ENCODE assay signal across 21 cellular contexts in the genomic region with DNA sequence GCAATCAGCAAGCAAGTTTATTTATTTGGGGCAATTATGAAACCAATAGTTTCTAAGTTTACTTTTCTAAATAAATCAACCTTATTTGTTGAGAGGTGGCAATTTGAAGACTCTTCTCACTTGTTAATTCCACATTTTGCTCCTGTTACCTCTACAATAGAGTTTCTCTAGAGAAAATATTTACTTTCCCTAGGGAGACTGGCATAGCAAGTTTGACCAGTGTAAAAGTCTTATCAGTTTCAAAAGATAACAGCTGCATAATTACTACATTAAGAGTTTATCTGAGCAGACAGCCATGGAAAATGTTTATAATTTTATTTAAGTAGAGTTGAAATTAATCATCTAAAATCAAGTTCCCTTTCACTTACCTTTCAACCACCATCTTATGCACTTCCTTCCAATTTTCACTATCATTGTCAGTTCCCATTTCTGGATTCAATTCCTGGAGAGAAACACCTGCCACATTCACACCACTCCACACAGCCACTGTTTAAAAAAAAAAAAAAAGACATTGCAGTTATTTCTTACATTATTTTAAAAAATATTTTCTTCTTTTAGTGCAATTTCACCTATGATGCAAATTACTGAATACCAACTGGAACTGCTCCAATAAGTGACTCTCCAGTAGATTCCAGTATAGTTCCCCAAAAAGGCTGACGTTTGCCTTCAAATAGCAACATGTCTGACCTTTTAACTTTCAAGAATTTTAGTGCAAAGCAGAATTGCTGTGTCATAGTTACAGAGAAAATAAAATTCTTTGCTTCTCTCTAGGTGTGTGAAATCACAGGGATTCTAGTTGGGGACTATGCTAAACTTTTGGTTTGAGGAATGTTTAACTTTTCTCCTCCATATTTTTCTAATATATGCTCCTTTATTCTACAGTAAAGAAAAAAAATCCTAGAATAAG. TPM values are rescaled to one million over a fixed set of nuclear protein-coding genes. Genes with fewer than 3 reads are reported as not detected.
DNase-seq lines count a peak whose midpoint lies in the region; ATAC-seq, FAIRE-seq and TF ChIP-seq lines count a peak whose summit lies in the region.
"Had no signal": no experiment of that assay in that cellular context is flagged by ENCODE, and none has a peak within 500 bp of the region (broad histone marks: within the 10 kb centered on the region; RNA-seq: fewer than 3 reads in every experiment).

No MANE protein-coding gene starts in this region.

- H3K9me3 ChIP-seq in HEK293 (ENCODE audit: control insufficient read depth, insufficient read depth, low read depth, low read length) (no peaks in the 10 kb centered on the region), astrocyte (ENCODE audit: insufficient read depth, low read depth, low read length) (no peaks in the 10 kb centered on the region), neural progenitor cell (ENCODE audit: low read depth) (no peaks in the 10 kb centered on the region), esophagus squamous epithelium (no peaks in the 10 kb centered on the region)
- H3K9me3 ChIP-seq in naive thymus-derived CD4-positive, alpha-beta T cell (ENCODE audit: control insufficient read depth in 2 of 3, low read length in 3 of 3): no peaks in the 10 kb centered on the region
- H3K9me3 ChIP-seq: transverse colon had no signal

- TF ChIP-seq CTCF in HEK293 (tag by site-specific recombination; IDR thresholded peaks at IDR 0.05): no peak
- TF ChIP-seq CTCF in astrocyte (IDR thresholded peaks at IDR 0.05; ENCODE audit: insufficient read depth, low read depth, low read length): no peak
- no peak for TF ChIP-seq CTCF in neural progenitor cell (IDR thresholded peaks at IDR 0.05)
- no peak for TF ChIP-seq CTCF in esophagus squamous epithelium (IDR thresholded peaks at IDR 0.05)

- peak; percentile 64 for DNase-seq in NCI-H2196 (lab: John Stamatoyannopoulos, UW; ENCODE audit: unreplicated experiment)
- DNase-seq in NCI-H2196 treated with DMSO at 0.1 percent for 48 hours (lab: John Stamatoyannopoulos, UW; ENCODE audit: unreplicated experiment): no peak
- peak; percentile 17 for DNase-seq in astrocyte (ENCODE audit: low read depth)
- no peak for DNase-seq in naive thymus-derived CD4-positive, alpha-beta T cell
- no peak for DNase-seq in neural progenitor cell (ENCODE audit: low spot score)
- DNase-seq in esophagus squamous epithelium (lab: John Stamatoyannopoulos, UW): no peak
- no peak for DNase-seq in H4 (ENCODE audit: low spot score)
- DNase-seq: DMS79 treated with DMSO at 0.1 percent for 48 hours, KBM-7, naive B cell, NCI-H2171, transverse colon had no signal

- H3K4me3 Mint-ChIP-seq in astrocyte (ENCODE audit: unreplicated experiment) (no peak overlapping the region), neural progenitor cell (no peak overlapping the region)
- peak overlapping the region in 4 of 10 donors; percentile 33 to 72 (median 46) for H3K4me3 Mint-ChIP-seq in naive thymus-derived CD4-positive, alpha-beta T cell
- H3K4me3 Mint-ChIP-seq: brain; naive B cell; T-helper 2 cell treated with Interferon-gamma antibody and Interleukin-4, amounts not matched to agents 5 μg/mL and 100 μg/mL, for 36 hours had no signal

- WGBS in esophagus squamous epithelium, 2 donors: 43 to 59% methylated on average over 1 of the region's 1 CpG

- H3K4me3 ChIP-seq in HEK293 (ENCODE audit: low read depth, low read length) (no peak overlapping the region), astrocyte (ENCODE audit: insufficient read depth, low read depth, low read length) (no peak overlapping the region), neural progenitor cell (no peak overlapping the region), esophagus squamous epithelium (no peak overlapping the region)
- H3K4me3 ChIP-seq in naive thymus-derived CD4-positive, alpha-beta T cell (ENCODE audit: low read length): no peak overlapping the region
- H3K4me3 ChIP-seq: skin epidermis, transverse colon had no signal

- H3K27ac Mint-ChIP-seq in astrocyte (ENCODE audit: unreplicated experiment) (peak overlapping the region; percentile 34), neural progenitor cell (no peak overlapping the region)
- peak overlapping the region in 8 of 9 donors; percentile 32 to 85 (median 73) for H3K27ac Mint-ChIP-seq in naive thymus-derived CD4-positive, alpha-beta T cell
- H3K27ac Mint-ChIP-seq: brain; T-helper 2 cell treated with Interferon-gamma antibody and Interleukin-4, amounts not matched to agents 5 μg/mL and 100 μg/mL, for 36 hours had no signal

- ATAC-seq in naive thymus-derived CD4-positive, alpha-beta T cell: no peak
- ATAC-seq: HCT116 had no signal

- no peaks in the 10 kb centered on the region for H3K27me3 ChIP-seq in astrocyte (ENCODE audit: insufficient read depth, low read length)
- no peaks in the 10 kb centered on the region for H3K27me3 ChIP-seq in naive thymus-derived CD4-positive, alpha-beta T cell (ENCODE audit: control insufficient read depth in 2 of 2, insufficient read depth in 2 of 2, low read length in 2 of 2)
- no peaks in the 10 kb centered on the region for H3K27me3 ChIP-seq in neural progenitor cell
- no peaks in the 10 kb centered on the region for H3K27me3 ChIP-seq in esophagus squamous epithelium
- H3K27me3 ChIP-seq: transverse colon had no signal

- H3K36me3 ChIP-seq in HEK293 (ENCODE audit: control insufficient read depth in 2 of 2, insufficient read depth in 1 of 2, low read length in 2 of 2): peaks cover 72 to 89% of the 10 kb centered on the region in 2 experiments
- peaks cover 68% of the 10 kb centered on the region for H3K36me3 ChIP-seq in astrocyte (ENCODE audit: insufficient read depth, low read length)
- H3K36me3 ChIP-seq in naive thymus-derived CD4-positive, alpha-beta T cell (ENCODE audit: control insufficient read depth in 2 of 3, insufficient read depth in 3 of 3, low read length in 3 of 3): peaks cover 17 to 58% (median 47%) of the 10 kb centered on the region in 3 experiments
- H3K36me3 ChIP-seq in neural progenitor cell: peaks cover 80% of the 10 kb centered on the region
- H3K36me3 ChIP-seq in esophagus squamous epithelium: peaks cover 0 to 91% (median 20%) of the 10 kb centered on the region in 3 donors

- H3K4me1 Mint-ChIP-seq in astrocyte (ENCODE audit: low read depth, unreplicated experiment): peaks cover 16% of the 10 kb centered on the region
- H3K4me1 Mint-ChIP-seq in naive thymus-derived CD4-positive, alpha-beta T cell: peaks cover 27 to 77% (median 59%) of the 10 kb centered on the region in 7 donors
- H3K4me1 Mint-ChIP-seq in neural progenitor cell: peaks cover 13% of the 10 kb centered on the region
- H3K4me1 Mint-ChIP-seq: naive B cell had no signal

- H2AFZ ChIP-seq in astrocyte (ENCODE audit: low read depth, low read length) (no peak overlapping the region), neural progenitor cell (replicated peaks) (no peak overlapping the region)

- peaks cover 20% of the 10 kb centered on the region for H4K20me1 ChIP-seq in astrocyte (ENCODE audit: insufficient read depth, low read length)
- peaks cover 13% of the 10 kb centered on the region for H4K20me1 ChIP-seq in neural progenitor cell (ENCODE audit: low read depth)

- no peak for FAIRE-seq in astrocyte (lab: Jason Lieb, UNC)
- FAIRE-seq: GM12891, RCC 7860 had no signal

- H3K4me1 ChIP-seq in HEK293 (ENCODE audit: control insufficient read depth, insufficient read depth, low read length) (no peaks in the 10 kb centered on the region), astrocyte (ENCODE audit: insufficient read depth, low read length) (no peaks in the 10 kb centered on the region), neural progenitor cell (peaks cover 4% of the 10 kb centered on the region), esophagus squamous epithelium (peaks cover 0 to 8% (median 0%) of the 10 kb centered on the region in 3 donors)
- H3K4me1 ChIP-seq in naive thymus-derived CD4-positive, alpha-beta T cell (ENCODE audit: control insufficient read depth in 2 of 2, insufficient read depth in 2 of 2, low read length in 2 of 2): peaks cover 11 to 36% of the 10 kb centered on the region in 2 donors

- H3K9ac ChIP-seq in astrocyte (ENCODE audit: low read length) (no peak overlapping the region), neural progenitor cell (no peak overlapping the region)

- H3K79me2 ChIP-seq in astrocyte (ENCODE audit: insufficient read depth, low read length) (peaks cover 32% of the 10 kb centered on the region), neural progenitor cell (ENCODE audit: low read depth) (peaks cover 40% of the 10 kb centered on the region)

- intact Hi-C loops in naive thymus-derived CD4-positive, alpha-beta T cell (cut with micrococcal nuclease): no loop called here
- intact Hi-C loops in esophagus squamous epithelium (cut with DNase I): no loop called here

- H3K27me3 Mint-ChIP-seq in astrocyte (ENCODE audit: low read depth, unreplicated experiment) (no peaks in the 10 kb centered on the region), neural progenitor cell (ENCODE audit: insufficient read depth, low read depth) (no peaks in the 10 kb centered on the region)
- no peaks in the 10 kb centered on the region for H3K27me3 Mint-ChIP-seq in naive thymus-derived CD4-positive, alpha-beta T cell
- H3K27me3 Mint-ChIP-seq: brain, naive B cell had no signal

- no peak overlapping the region for H3K27ac ChIP-seq in HEK293 (ENCODE audit: extremely low read depth, low read depth, low read length)
- peak overlapping the region; percentile 27 for H3K27ac ChIP-seq in astrocyte (ENCODE audit: low read depth, low read length)
- H3K27ac ChIP-seq in naive thymus-derived CD4-positive, alpha-beta T cell (ENCODE audit: low read depth, low read length): no peak overlapping the region
- H3K27ac ChIP-seq in neural progenitor cell: no peak overlapping the region
- no peak overlapping the region for H3K27ac ChIP-seq in esophagus squamous epithelium
- H3K27ac ChIP-seq: skin epidermis, transverse colon had no signal

- H3K9me3 Mint-ChIP-seq in astrocyte (ENCODE audit: unreplicated experiment): no peaks in the 10 kb centered on the region
- no peaks in the 10 kb centered on the region for H3K9me3 Mint-ChIP-seq in naive thymus-derived CD4-positive, alpha-beta T cell
- no peaks in the 10 kb centered on the region for H3K9me3 Mint-ChIP-seq in neural progenitor cell
- H3K9me3 Mint-ChIP-seq: brain; naive B cell; T-helper 2 cell treated with Interferon-gamma antibody and Interleukin-4, amounts not matched to agents 5 μg/mL and 100 μg/mL, for 36 hours had no signal

- POLR2A ChIA-PET in HEK293 (lab: Yijun Ruan, JAX): no interaction called here
- POLR2A ChIA-PET in naive thymus-derived CD4-positive, alpha-beta T cell (lab: Charles Lee): interaction anchor here (0.7 to 3.0 kb wide), 7 partner anchors 8 to 885 kb away, joined by 3 to 17 read pairs (median 3); a partner anchor contains a TSS

- CTCF ChIA-PET in HEK293 (lab: Yijun Ruan, JAX): no interaction called here
- CTCF ChIA-PET in naive thymus-derived CD4-positive, alpha-beta T cell (lab: Charles Lee): interaction anchor here (0.8 kb wide), 1 partner anchor 9 kb away, joined by 3 read pairs; no protein-coding TSS in a partner anchor

- peaks cover 57% of the 10 kb centered on the region for H3F3A ChIP-seq in neural progenitor cell (ENCODE audit: low read depth)

- no peak for TF ChIP-seq POLR2A in esophagus squamous epithelium (IDR thresholded peaks at IDR 0.05)

- H3K36me3 Mint-ChIP-seq in astrocyte (ENCODE audit: low read depth, unreplicated experiment) (peaks cover 15% of the 10 kb centered on the region), neural progenitor cell (peaks cover 52% of the 10 kb centered on the region)
- peaks cover 26 to 86% (median 79%) of the 10 kb centered on the region in 5 donors for H3K36me3 Mint-ChIP-seq in naive thymus-derived CD4-positive, alpha-beta T cell

- H3K4me2 ChIP-seq in astrocyte (ENCODE audit: low read length) (no peak overlapping the region), neural progenitor cell (no peak overlapping the region)

RNA-seq across cellular contexts. Expression of a gene that starts 19.4 kb away (rescaled TPM):
- total RNA-seq in astrocyte: 698 and 775 TPM in 2 replicates
- 1,000 to 10,000 TPM in 3 of 5 experiments, 100 to 1,000 TPM in 2; 630 to 1,306 (median 1,079) TPM for total RNA-seq in naive thymus-derived CD4-positive, alpha-beta T cell
- 1,000 to 10,000 TPM; 2,617 to 2,849 TPM for polyA plus RNA-seq in naive thymus-derived CD4-positive, alpha-beta T cell
- 1,385 and 1,973 TPM in 2 replicates for total RNA-seq in neural progenitor cell (ENCODE audit: low replicate concordance)
- 100 to 1,000 TPM in 3 of 4 donors, 10 to 100 TPM in 1; 79.1 to 251 (median 213) TPM for total RNA-seq in esophagus squamous epithelium
- total RNA-seq in H4 (2014; rRNA removed; shearing (Covaris generic)): 1,752 TPM in 2 replicates

RNA-seq across cellular contexts. Expression of a gene that starts 33.6 kb away (rescaled TPM):
- total RNA-seq in astrocyte (not detected in 2 replicates), neural progenitor cell (ENCODE audit: low replicate concordance) (not detected in 2 replicates), esophagus squamous epithelium (10 to 100 TPM in 1 of 4 donors, 1 to 10 TPM in 2, under 1 TPM in 1; 0.29 to 12.9 (median 3.2) TPM)
- total RNA-seq in naive thymus-derived CD4-positive, alpha-beta T cell: under 1 TPM in 2 of 5 experiments, not detected in 3; 0.12 to 0.27 TPM
- not detected for polyA plus RNA-seq in naive thymus-derived CD4-positive, alpha-beta T cell
- total RNA-seq in H4 (2014; rRNA removed; shearing (Covaris generic)): not detected in 2 replicates
- total RNA-seq: A172, epithelial cell of proximal tubule had no signal

Comparison
In these comparisons a context has a peak if more than half of its experiments do, and no peak if none do; other contexts are left out.
1. DNase-seq: peak in NCI-H2196 (single experiment) and astrocyte (single experiment); none in NCI-H2196 treated with DMSO at 0.1 percent for 48 hours (single experiment), naive thymus-derived CD4-positive, alpha-beta T cell (0 of 9), neural progenitor cell (single experiment), esophagus squamous epithelium (single experiment) and H4 (single experiment).